ENCODE assay signal across 22 cellular contexts in the genomic region with DNA sequence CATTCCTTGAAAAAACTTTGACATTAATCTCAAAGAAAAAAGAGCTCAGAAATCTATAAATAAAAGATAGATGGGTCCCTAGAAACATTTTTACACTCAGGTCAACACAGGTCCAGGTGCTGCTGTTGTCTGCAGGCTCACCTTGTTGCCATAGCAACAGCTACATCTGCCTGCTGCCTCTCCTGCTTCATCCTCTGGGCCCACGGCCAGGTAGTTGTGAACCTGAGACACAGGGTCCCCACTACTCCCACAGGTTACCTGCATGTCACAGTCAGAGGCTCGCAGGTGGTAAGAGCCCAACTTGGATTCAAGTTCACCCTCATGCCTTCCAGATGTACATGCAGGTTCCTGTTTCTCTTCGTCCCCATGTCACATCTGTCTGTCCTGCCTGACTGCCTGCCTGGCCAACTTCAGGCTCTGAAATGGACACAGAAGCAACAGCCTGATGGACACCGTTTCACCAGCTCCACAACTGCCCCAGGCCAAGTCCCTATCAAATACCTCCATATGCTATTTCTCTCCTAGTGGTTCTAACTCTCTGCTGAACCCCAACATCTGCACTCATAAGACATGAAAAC.
DNase-seq lines count a peak whose midpoint lies in the region; ATAC-seq and TF ChIP-seq lines count a peak whose summit lies in the region.
"Had no signal": no experiment of that assay in that cellular context is flagged by ENCODE, and none has a peak within 500 bp of the region (broad histone marks: within the 10 kb centered on the region; RNA-seq: fewer than 3 reads in every experiment).

No MANE protein-coding gene starts in this region.

- H3K4me3 ChIP-seq in right atrium auricular region, result no peak overlapping the region
- no peak overlapping the region for H3K4me3 ChIP-seq in heart right ventricle
- no peak overlapping the region for H3K4me3 ChIP-seq in mammary epithelial cell (replicated peaks in 1 of 3; ENCODE audit: insufficient read depth in 1 of 3, low read depth in 2 of 3, low read length in 3 of 3)
- no peak overlapping the region for H3K4me3 ChIP-seq in SJCRH30
- H3K4me3 ChIP-seq: BLaER1 treated with 17β-estradiol and CSF1 and Interleukin-3, amounts not matched to agents 10 nM and 100 nM; GM23338; MG63 had no signal

- H3K27ac ChIP-seq in right atrium auricular region (no peak overlapping the region), heart right ventricle (no peak overlapping the region), mammary epithelial cell (ENCODE audit: insufficient read depth, low read depth, low read length) (no peak overlapping the region), SJCRH30 (no peak overlapping the region)
- H3K27ac ChIP-seq: BLaER1 treated with 17β-estradiol and CSF1 and Interleukin-3, amounts not matched to agents 10 nM and 100 nM had no signal

- intact Hi-C loops in heart right ventricle (cut with DNase I), result no loop called here
- intact Hi-C loops in mammary epithelial cell (cut with micrococcal nuclease), result no loop called here

- H3K9ac ChIP-seq in mammary epithelial cell (ENCODE audit: insufficient read depth, low read length), result no peak overlapping the region
- H3K9ac ChIP-seq: BLaER1 treated with 17β-estradiol and CSF1 and Interleukin-3, amounts not matched to agents 10 nM and 100 nM; SK-N-SH had no signal

- ATAC-seq in heart right ventricle, result no peak
- no peak for ATAC-seq in GM21717 (IDR thresholded peaks at IDR 0.05; ENCODE audit: unreplicated experiment)
- ATAC-seq: CD8-positive, alpha-beta T cell; GM23338; T-cell had no signal

- H3K4me1 ChIP-seq in right atrium auricular region (no peaks in the 10 kb centered on the region), heart right ventricle (no peaks in the 10 kb centered on the region), mammary epithelial cell (ENCODE audit: insufficient read depth, low read length) (no peaks in the 10 kb centered on the region), SJCRH30 (no peaks in the 10 kb centered on the region)
- H3K4me1 ChIP-seq: BLaER1 treated with 17β-estradiol and CSF1 and Interleukin-3, amounts not matched to agents 10 nM and 100 nM had no signal

- CTCF ChIA-PET in mammary epithelial cell (lab: Charles Lee; ENCODE audit: low non-redundant PET), result no interaction called here

- H3K36me3 ChIP-seq in right atrium auricular region (no peaks in the 10 kb centered on the region), heart right ventricle (no peaks in the 10 kb centered on the region), mammary epithelial cell (ENCODE audit: insufficient read depth, low read length) (no peaks in the 10 kb centered on the region), SJCRH30 (no peaks in the 10 kb centered on the region)
- H3K36me3 ChIP-seq: BLaER1 treated with 17β-estradiol and CSF1 and Interleukin-3, amounts not matched to agents 10 nM and 100 nM; MG63 had no signal

- H3K79me2 ChIP-seq in mammary epithelial cell (ENCODE audit: insufficient read depth, low read length), result no peaks in the 10 kb centered on the region

- no peak overlapping the region for H3K4me2 ChIP-seq in mammary epithelial cell (ENCODE audit: insufficient read depth, low read depth, low read length)
- H3K4me2 ChIP-seq: BLaER1 treated with 17β-estradiol and CSF1 and Interleukin-3, amounts not matched to agents 10 nM and 100 nM; GM23338; SK-N-SH had no signal

- DNase-seq in right atrium auricular region (ENCODE audit: low spot score), result peak; percentile 21
- no peak for DNase-seq in heart right ventricle
- DNase-seq in NCI-H146 (lab: John Stamatoyannopoulos, UW), result peak; percentile 88
- DNase-seq in NCI-H748 (lab: John Stamatoyannopoulos, UW; ENCODE audit: unreplicated experiment), result peak; percentile 97
- no peak for DNase-seq in mammary epithelial cell
- DNase-seq in SJCRH30, result no peak
- DNase-seq: CD8-positive, alpha-beta T cell; GDM1; HCEC 1CT; IMR-90; Kasumi-1; MG63; NCI-H2029; NCI-H526 treated with DMSO at 0.1 percent for 48 hours; OCI-M1; SHP77; SK-N-SH; T-cell; T-helper 9 cell had no signal

- no TSS peak for BruUV-seq in mammary epithelial cell (replicated peaks; lab: Mats Ljungman, UMichigan)

- H3K9me3 ChIP-seq in right atrium auricular region, result peaks cover 6 to 30% of the 10 kb centered on the region in 2 donors
- peaks cover 0 to 58% (median 31%) of the 10 kb centered on the region in 11 donors for H3K9me3 ChIP-seq in heart right ventricle
- H3K9me3 ChIP-seq in mammary epithelial cell (replicated peaks; ENCODE audit: insufficient read depth, low read length), result peaks cover 22% of the 10 kb centered on the region
- H3K9me3 ChIP-seq in SJCRH30 (replicated peaks), result no peaks in the 10 kb centered on the region

- no peak overlapping the region for H2AFZ ChIP-seq in mammary epithelial cell (ENCODE audit: low read depth, low read length)
- H2AFZ ChIP-seq: GM23338 had no signal

- H4K20me1 ChIP-seq in mammary epithelial cell (ENCODE audit: insufficient read depth, low read length), result no peaks in the 10 kb centered on the region
- H4K20me1 ChIP-seq: BLaER1 treated with 17β-estradiol and CSF1 and Interleukin-3, amounts not matched to agents 10 nM and 100 nM had no signal

- 73 to 74% methylated on average over 4 of the region's 4 CpGs for WGBS in heart right ventricle, 2 donors
- WGBS in mammary epithelial cell (ENCODE audit: low coverage, missing lambda C conversion rate), result 17% methylated on average over 4 of the region's 4 CpGs

- dilution Hi-C loops in mammary epithelial cell (cut with HindIII; ENCODE audit: low sequenced_read_pairs), result no loop called here

- H3K27me3 ChIP-seq in right atrium auricular region (no peaks in the 10 kb centered on the region), heart right ventricle (no peaks in the 10 kb centered on the region), mammary epithelial cell (ENCODE audit: insufficient read depth, low read length) (no peaks in the 10 kb centered on the region), SJCRH30 (no peaks in the 10 kb centered on the region)
- H3K27me3 ChIP-seq: BLaER1 treated with 17β-estradiol and CSF1 and Interleukin-3, amounts not matched to agents 10 nM and 100 nM; MG63 had no signal

- in situ Hi-C loops in mammary epithelial cell (cut with MboI; ENCODE audit: low sequenced_read_pairs in 2 of 2), result no loop called here

- no peak for TF ChIP-seq CTCF in right atrium auricular region (IDR thresholded peaks at IDR 0.05)
- no peak for TF ChIP-seq CTCF in heart right ventricle (IDR thresholded peaks at IDR 0.05)
- TF ChIP-seq CTCF in mammary epithelial cell (conservative IDR thresholded peaks at IDR 0.05 in 1 of 2, IDR thresholded peaks at IDR 0.05 in 1 of 2; ENCODE audit: extremely low read depth in 1 of 2, insufficient read depth in 1 of 2, low read depth in 1 of 2, low read length in 2 of 2), result no peak

Comparison
In these comparisons a context has a peak if more than half of its experiments do, and no peak if none do; other contexts are left out.
1. DNase-seq: peak in right atrium auricular region (single experiment), NCI-H146 (single experiment) and NCI-H748 (single experiment); none in heart right ventricle (0 of 2), mammary epithelial cell (single experiment) and SJCRH30 (0 of 2).